27 cellular contexts compared by ENCODE assay signal in genomic region chr12:90323217-90323616, GRCh38.
"Had no signal": no experiment of that assay in that cellular context is flagged by ENCODE, and none has a peak within 500 bp of the region (broad histone marks: within the 10 kb centered on the region; RNA-seq: fewer than 3 reads in every experiment).

No MANE protein-coding gene starts in this region.

- H3K4me3 ChIP-seq: SJCRH30, SK-N-MC had no signal

- DNase-seq: activated CD4-positive, alpha-beta memory T cell treated with anti-CD3 and anti-CD28 coated beads, Interleukin-2, amount 10 ng/mL, durations not matched to agents 7 days and 5 days; activated CD4-positive, alpha-beta T cell treated with anti-CD3 and anti-CD28 coated beads for 1 hour; activated CD4-positive, alpha-beta T cell treated with anti-CD3 and anti-CD28 coated beads for 48 hours; activated CD4-positive, CD25-positive, alpha-beta regulatory T cell; activated CD8-positive, alpha-beta memory T cell treated with anti-CD3 and anti-CD28 coated beads for 24 hours; activated CD8-positive, alpha-beta memory T cell treated with anti-CD3 and anti-CD28 coated beads, Interleukin-2, amount 10 ng/mL, durations not matched to agents 7 days and 5 days; activated CD8-positive, alpha-beta memory T cell treated with anti-CD3 and anti-CD28 coated beads, Interleukin-2, amount 50 U/mL, for 48 hours; activated effector memory CD4-positive, alpha-beta T cell treated with Interleukin-2 at 50 U/mL for 16 hours; activated naive CD4-positive, alpha-beta T cell treated with anti-CD3 and anti-CD28 coated beads, Interleukin-2, amount 10 ng/mL, durations not matched to agents 7 days and 5 days; activated naive CD8-positive, alpha-beta T cell treated with anti-CD3 and anti-CD28 coated beads, Interleukin-2, amount 50 U/mL, for 24 hours; activated T-cell treated with anti-CD3 and anti-CD28 coated beads, Interleukin-2, amount 50 U/mL, for 48 hours; aorta; brain microvascular endothelial cell; NCI-H1048; NCI-H1105 treated with DMSO at 0.1 percent for 48 hours; NCI-H1436 treated with DMSO at 0.1 percent for 48 hours; NCI-H1694 treated with DMSO at 0.1 percent for 48 hours; NCI-H2029; NCI-H345; NCI-H524 treated with DMSO at 0.1 percent for 48 hours; SHP77; SJCRH30; T1000; WERI-Rb-1 had no signal

- H3K27me3 Mint-ChIP-seq: activated CD4-positive, alpha-beta memory T cell treated with anti-CD3 and anti-CD28 coated beads, Interleukin-2, amount 10 ng/mL, durations not matched to agents 7 days and 5 days; activated CD8-positive, alpha-beta memory T cell treated with anti-CD3 and anti-CD28 coated beads, Interleukin-2, amount 10 ng/mL, durations not matched to agents 7 days and 5 days; activated naive CD4-positive, alpha-beta T cell treated with anti-CD3 and anti-CD28 coated beads, Interleukin-2, amount 10 ng/mL, durations not matched to agents 7 days and 5 days; activated naive CD8-positive, alpha-beta T cell treated with anti-CD3 and anti-CD28 coated beads, Interleukin-2, amount 50 U/mL, for 24 hours had no signal

- H3K27me3 ChIP-seq: brain microvascular endothelial cell, SJCRH30 had no signal

- H3K36me3 Mint-ChIP-seq: activated CD8-positive, alpha-beta memory T cell treated with anti-CD3 and anti-CD28 coated beads, Interleukin-2, amount 10 ng/mL, durations not matched to agents 7 days and 5 days; activated naive CD4-positive, alpha-beta T cell treated with anti-CD3 and anti-CD28 coated beads, Interleukin-2, amount 10 ng/mL, durations not matched to agents 7 days and 5 days; activated naive CD8-positive, alpha-beta T cell had no signal

- H3K4me1 Mint-ChIP-seq: activated CD4-positive, alpha-beta memory T cell treated with anti-CD3 and anti-CD28 coated beads, Interleukin-2, amount 10 ng/mL, durations not matched to agents 7 days and 5 days; activated CD8-positive, alpha-beta memory T cell treated with anti-CD3 and anti-CD28 coated beads, Interleukin-2, amount 10 ng/mL, durations not matched to agents 7 days and 5 days; activated naive CD4-positive, alpha-beta T cell treated with anti-CD3 and anti-CD28 coated beads, Interleukin-2, amount 10 ng/mL, durations not matched to agents 7 days and 5 days; activated naive CD8-positive, alpha-beta T cell treated with anti-CD3 and anti-CD28 coated beads, Interleukin-2, amount 50 U/mL, for 24 hours; central memory CD8-positive, alpha-beta T cell had no signal

- H3K27ac ChIP-seq: brain microvascular endothelial cell, SJCRH30, SK-N-MC, WERI-Rb-1 had no signal

- H3K27ac Mint-ChIP-seq: activated CD4-positive, alpha-beta memory T cell treated with anti-CD3 and anti-CD28 coated beads, Interleukin-2, amount 10 ng/mL, durations not matched to agents 7 days and 5 days; activated CD8-positive, alpha-beta memory T cell treated with anti-CD3 and anti-CD28 coated beads, Interleukin-2, amount 10 ng/mL, durations not matched to agents 7 days and 5 days; activated naive CD4-positive, alpha-beta T cell treated with anti-CD3 and anti-CD28 coated beads, Interleukin-2, amount 10 ng/mL, durations not matched to agents 7 days and 5 days; activated naive CD8-positive, alpha-beta T cell; activated naive CD8-positive, alpha-beta T cell treated with anti-CD3 and anti-CD28 coated beads, Interleukin-2, amount 50 U/mL, for 24 hours had no signal

- H3K9me3 Mint-ChIP-seq: activated CD4-positive, alpha-beta memory T cell treated with anti-CD3 and anti-CD28 coated beads, Interleukin-2, amount 10 ng/mL, durations not matched to agents 7 days and 5 days; activated naive CD4-positive, alpha-beta T cell treated with anti-CD3 and anti-CD28 coated beads, Interleukin-2, amount 10 ng/mL, durations not matched to agents 7 days and 5 days had no signal

- H3K4me3 Mint-ChIP-seq: activated CD4-positive, alpha-beta memory T cell treated with anti-CD3 and anti-CD28 coated beads, Interleukin-2, amount 10 ng/mL, durations not matched to agents 7 days and 5 days; activated CD8-positive, alpha-beta memory T cell treated with anti-CD3 and anti-CD28 coated beads, Interleukin-2, amount 10 ng/mL, durations not matched to agents 7 days and 5 days; activated naive CD4-positive, alpha-beta T cell treated with anti-CD3 and anti-CD28 coated beads, Interleukin-2, amount 10 ng/mL, durations not matched to agents 7 days and 5 days; activated naive CD8-positive, alpha-beta T cell; activated naive CD8-positive, alpha-beta T cell treated with anti-CD3 and anti-CD28 coated beads, Interleukin-2, amount 50 U/mL, for 24 hours; central memory CD8-positive, alpha-beta T cell had no signal
